11 cellular contexts compared by ENCODE assay signal in the genomic region with DNA sequence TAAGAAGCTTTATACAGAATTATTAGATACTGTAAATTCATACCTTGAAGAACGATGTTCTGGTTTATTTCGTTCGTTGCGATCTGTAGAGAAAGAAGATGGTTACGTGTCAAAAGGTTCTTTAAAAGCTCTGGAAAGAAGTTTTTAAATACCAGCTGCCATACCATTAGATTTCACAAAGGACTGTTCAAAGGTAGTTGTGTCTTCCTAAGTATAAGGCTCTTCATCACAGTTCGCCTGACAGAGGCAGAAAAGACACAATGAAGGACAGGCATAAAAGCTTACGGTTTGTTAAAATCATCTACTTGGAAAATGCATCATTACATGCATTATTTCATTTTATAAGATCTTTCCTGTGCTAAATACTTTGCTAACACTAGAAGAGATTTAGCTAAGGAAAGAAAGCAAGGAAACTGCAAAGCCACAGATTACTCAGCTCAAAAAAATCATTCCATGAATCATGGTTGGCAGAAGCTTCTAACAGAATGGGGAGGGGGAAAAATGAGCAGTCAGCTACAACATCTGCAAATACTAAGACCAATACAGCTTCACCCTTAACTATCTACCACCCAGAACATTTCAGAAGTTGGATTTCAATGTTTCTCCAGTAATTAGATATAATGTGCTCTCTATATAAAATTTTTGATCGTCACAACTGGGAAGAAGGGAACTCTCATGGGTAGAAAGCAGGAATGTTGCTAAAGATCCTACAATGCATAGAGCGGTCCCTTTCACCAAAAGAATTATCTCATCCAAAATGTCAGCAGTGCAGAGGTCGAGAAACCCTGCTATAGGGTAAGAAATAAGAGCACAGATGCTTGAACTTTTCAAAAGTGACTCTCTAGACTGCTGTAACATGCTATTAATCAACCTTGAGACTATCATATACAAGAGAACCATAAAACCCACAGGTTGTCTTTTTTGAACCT. TPM values are rescaled to one million over a fixed set of nuclear protein-coding genes. Genes with fewer than 3 reads are reported as not detected.
DNase-seq lines count a peak whose midpoint lies in the region; ATAC-seq and TF ChIP-seq lines count a peak whose summit lies in the region.
"Had no signal": no experiment of that assay in that cellular context is flagged by ENCODE, and none has a peak within 500 bp of the region (broad histone marks: within the 10 kb centered on the region; RNA-seq: fewer than 3 reads in every experiment).

No MANE protein-coding gene starts in this region.

- H3K27me3 ChIP-seq in BJ (ENCODE audit: control insufficient read depth, insufficient read depth, low read length) (no peaks in the 10 kb centered on the region), heart left ventricle (no peaks in the 10 kb centered on the region), rectal smooth muscle tissue (ENCODE audit: control insufficient read depth, insufficient read depth, low read length) (no peaks in the 10 kb centered on the region)
- no peaks in the 10 kb centered on the region for H3K27me3 ChIP-seq in effector memory CD4-positive, alpha-beta T cell (replicated peaks; ENCODE audit: control insufficient read depth, insufficient read depth, low read length, poor library complexity, severe bottlenecking)

- no peak overlapping the region for H3K9ac ChIP-seq in rectal smooth muscle tissue (ENCODE audit: low read length)

- ATAC-seq in heart left ventricle (peak; percentile 43 to 77 (median 70)), HG03280 (IDR thresholded peaks at IDR 0.05; ENCODE audit: unreplicated experiment) (no peak)
- ATAC-seq: T-helper 17 cell had no signal

- POLR2A ChIA-PET in BJ (lab: Charles Lee) = interaction anchor here (0.5 to 0.6 kb wide), 2 partner anchors 60 to 96 kb away, joined by 3 to 19 read pairs; no protein-coding TSS in a partner anchor

- WGBS in heart left ventricle, 4 donors = 56 to 68% (median 58%) methylated on average over 10 of the region's 10 CpGs

- H3K36me3 ChIP-seq in BJ (ENCODE audit: control insufficient read depth, insufficient read depth, low read length) (no peaks in the 10 kb centered on the region), heart left ventricle (peaks cover 0 to 9% (median 0%) of the 10 kb centered on the region in 9 donors), rectal smooth muscle tissue (ENCODE audit: control insufficient read depth, insufficient read depth, low read length) (no peaks in the 10 kb centered on the region)
- H3K36me3 ChIP-seq in effector memory CD4-positive, alpha-beta T cell (ENCODE audit: control insufficient read depth, insufficient read depth, low read length) = no peaks in the 10 kb centered on the region

- TF ChIP-seq POLR2A in heart left ventricle (IDR thresholded peaks at IDR 0.05) = no peak

- intact Hi-C loops in heart left ventricle (cut with DNase I) = no loop called here

- CTCF ChIA-PET in BJ (lab: Yijun Ruan, JAX) = interaction anchor here (1.2 kb wide), 1 partner anchor 109 kb away, joined by 3 read pairs; no protein-coding TSS in a partner anchor

- TF ChIP-seq CTCF in BJ (IDR thresholded peaks at IDR 0.05; ENCODE audit: insufficient read depth, low read depth, low read length) (no peak), heart left ventricle (IDR thresholded peaks at IDR 0.05) (no peak)

- H3K9me3 ChIP-seq in heart left ventricle = no peaks in the 10 kb centered on the region
- H3K9me3 ChIP-seq in effector memory CD4-positive, alpha-beta T cell (ENCODE audit: control insufficient read depth, low read length) = no peaks in the 10 kb centered on the region

- H3K27ac ChIP-seq in heart left ventricle (peak overlapping the region in 10 of 12 donors; percentile 36 to 78 (median 64)), rectal smooth muscle tissue (ENCODE audit: low read depth, low read length) (peak overlapping the region; percentile 72)
- H3K27ac ChIP-seq in effector memory CD4-positive, alpha-beta T cell (ENCODE audit: insufficient read depth, low read length, poor library complexity, severe bottlenecking) = no peak overlapping the region

- H3K4me3 ChIP-seq in BJ (ENCODE audit: low read depth, low read length) (peak overlapping the region; percentile 40), heart left ventricle (peak overlapping the region in 10 of 12 donors; percentile 28 to 60 (median 41)), rectal smooth muscle tissue (ENCODE audit: low read length) (peak overlapping the region; percentile 47)
- H3K4me3 ChIP-seq in effector memory CD4-positive, alpha-beta T cell (ENCODE audit: insufficient read depth, low read depth, low read length, poor library complexity, severe bottlenecking) = no peak overlapping the region

- DNase-seq in BJ (ENCODE audit: low read depth) = peak; percentile 62
- peak; percentile 86 for DNase-seq in amniotic epithelial cell (ENCODE audit: low read depth)
- DNase-seq in heart left ventricle = no peak
- no peak for DNase-seq in effector memory CD4-positive, alpha-beta T cell
- no peak for DNase-seq in UCSD-AML1 (lab: John Stamatoyannopoulos, UW; ENCODE audit: unreplicated experiment)
- DNase-seq in activated naive CD4-positive, alpha-beta T cell treated with Interleukin-2 at 50 U/mL for 16 hours = no peak
- DNase-seq: DND-41, KG1, T-helper 17 cell had no signal

- H3K4me1 ChIP-seq in heart left ventricle = peaks cover 0 to 50% (median 23%) of the 10 kb centered on the region in 12 donors
- H3K4me1 ChIP-seq in rectal smooth muscle tissue (ENCODE audit: control insufficient read depth, insufficient read depth, low read length) = peaks cover 13% of the 10 kb centered on the region
- H3K4me1 ChIP-seq in effector memory CD4-positive, alpha-beta T cell (ENCODE audit: control insufficient read depth, insufficient read depth, low read length, poor library complexity, severe bottlenecking) = no peaks in the 10 kb centered on the region

RNA-seq across cellular contexts. Expression of gene PRSS48, which starts 50.7 kb away (rescaled TPM):
- not detected in 2 replicates for polyA plus RNA-seq in BJ (2011; rRNA removed)
- polyA minus RNA-seq in BJ (2011; rRNA and poly(A)+ RNA removed) = not detected in 2 replicates
- total RNA-seq in heart left ventricle = not detected
- not detected for polyA plus RNA-seq in heart left ventricle
- total RNA-seq: T-helper 17 cell had no signal

Comparison
In these comparisons a context has a peak if more than half of its experiments do, and no peak if none do; other contexts are left out.
1. DNase-seq: peak in BJ (single experiment) and amniotic epithelial cell (single experiment); none in heart left ventricle (0 of 5), effector memory CD4-positive, alpha-beta T cell (0 of 3), UCSD-AML1 (single experiment) and activated naive CD4-positive, alpha-beta T cell treated with Interleukin-2 at 50 U/mL for 16 hours (single experiment).